32 cellular contexts compared by ENCODE assay signal in the genomic region with DNA sequence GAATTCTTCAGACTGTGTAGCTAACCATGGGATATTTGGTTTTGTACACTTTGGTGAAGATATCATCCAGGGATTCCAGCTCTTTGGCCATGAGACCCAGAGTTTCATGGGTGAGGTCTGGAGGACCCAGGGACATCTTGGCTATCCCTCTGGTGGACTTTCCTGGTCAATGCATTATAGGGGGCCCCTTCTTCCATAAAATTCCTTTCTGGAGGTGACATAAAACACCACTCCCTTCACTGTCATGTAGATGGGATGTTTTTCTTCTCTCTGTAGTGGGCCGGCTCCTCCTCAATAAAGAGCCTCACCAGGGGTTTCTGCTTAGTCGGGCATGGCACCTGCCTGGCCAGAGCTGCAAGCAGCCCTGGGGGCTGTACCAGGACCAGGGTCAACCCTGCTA. TPM values are rescaled to one million over a fixed set of nuclear protein-coding genes. Genes with fewer than 3 reads are reported as not detected.
DNase-seq lines count a peak whose midpoint lies in the region; ATAC-seq, FAIRE-seq and TF ChIP-seq lines count a peak whose summit lies in the region.
"Had no signal": no experiment of that assay in that cellular context is flagged by ENCODE, and none has a peak within 500 bp of the region (broad histone marks: within the 10 kb centered on the region; RNA-seq: fewer than 3 reads in every experiment).

No MANE protein-coding gene starts in this region.

- CTCF ChIA-PET in A549 (lab: Yijun Ruan, JAX): interaction anchor here (0.9 to 1.4 kb wide), 2 partner anchors 62 to 137 kb away, joined by 3 read pairs; partner anchors contain the start of gene MKNK1
- CTCF ChIA-PET in naive thymus-derived CD4-positive, alpha-beta T cell (lab: Charles Lee): no interaction called here

- intact Hi-C loops in naive thymus-derived CD4-positive, alpha-beta T cell (cut with micrococcal nuclease): loop anchor here in 1 of 2 donors (5.0 kb wide), 2 partner anchors 49 to 134 kb away; partner anchors contain the start of gene MOB3C

- no peak overlapping the region for H3K4me3 Mint-ChIP-seq in activated T-helper 17 cell treated with anti-CD3 and anti-CD28 coated beads, Interleukin-2, amount 50 U/mL, for 72 hours
- peak overlapping the region in 6 of 10 donors; percentile 14 to 89 (median 86) for H3K4me3 Mint-ChIP-seq in naive thymus-derived CD4-positive, alpha-beta T cell

- 100% methylated on average over 1 of the region's 2 CpGs for WGBS in A549 (ENCODE audit: missing lambda C conversion rate)

- peaks cover 16% of the 10 kb centered on the region for H3K4me1 ChIP-seq in A549
- H3K4me1 ChIP-seq in naive thymus-derived CD4-positive, alpha-beta T cell (ENCODE audit: control insufficient read depth in 2 of 2, insufficient read depth in 2 of 2, low read length in 2 of 2): peaks cover 12 to 21% of the 10 kb centered on the region in 2 donors
- H3K4me1 ChIP-seq in effector memory CD4-positive, alpha-beta T cell (ENCODE audit: control insufficient read depth, insufficient read depth, low read length, poor library complexity, severe bottlenecking): peaks cover 14% of the 10 kb centered on the region

- H3K27ac ChIP-seq in A549: no peak overlapping the region
- H3K27ac ChIP-seq in naive thymus-derived CD4-positive, alpha-beta T cell (ENCODE audit: low read depth, low read length): no peak overlapping the region
- no peak overlapping the region for H3K27ac ChIP-seq in effector memory CD4-positive, alpha-beta T cell (ENCODE audit: insufficient read depth, low read length, poor library complexity, severe bottlenecking)
- H3K27ac ChIP-seq: BLaER1 had no signal

- TF ChIP-seq RAD21 in A549 (conservative IDR thresholded peaks at IDR 0.05 in 1 of 2, IDR thresholded peaks at IDR 0.05 in 1 of 2): no peak

- peak overlapping the region; percentile 93; the same call in 1 of the 3 replicates for H3K4me2 ChIP-seq in A549
- H3K4me2 ChIP-seq: smooth muscle cell had no signal

- no peak for ATAC-seq in A549
- ATAC-seq in activated T-helper 17 cell treated with anti-CD3 and anti-CD28 coated beads, Interleukin-2, amount 50 U/mL, for 72 hours (replicated peaks): no peak
- no peak for ATAC-seq in naive thymus-derived CD4-positive, alpha-beta T cell
- ATAC-seq in HG03175 (IDR thresholded peaks at IDR 0.05; ENCODE audit: unreplicated experiment): no peak
- ATAC-seq: left cardiac atrium, SK-N-SH treated with all-trans-retinoic acid at 6 μM for 48 hours had no signal

- TF ChIP-seq CTCF in A549 (IDR thresholded peaks at IDR 0.05): no peak

- no peaks in the 10 kb centered on the region for H3K9me3 ChIP-seq in A549
- no peaks in the 10 kb centered on the region for H3K9me3 ChIP-seq in naive thymus-derived CD4-positive, alpha-beta T cell (ENCODE audit: control insufficient read depth in 2 of 3, low read length in 3 of 3)
- no peaks in the 10 kb centered on the region for H3K9me3 ChIP-seq in effector memory CD4-positive, alpha-beta T cell (ENCODE audit: control insufficient read depth, low read length)
- H3K9me3 ChIP-seq: BLaER1 had no signal

- POLR2A ChIA-PET in A549 (lab: Yijun Ruan, JAX): no interaction called here
- POLR2A ChIA-PET in naive thymus-derived CD4-positive, alpha-beta T cell (lab: Charles Lee): interaction anchor here (0.9 kb wide), 1 partner anchor 49 kb away, joined by 3 read pairs; the partner anchor contains the start of gene MOB3C

- H3K9me3 Mint-ChIP-seq in activated T-helper 17 cell treated with anti-CD3 and anti-CD28 coated beads, Interleukin-2, amount 50 U/mL, for 72 hours: no peaks in the 10 kb centered on the region
- no peaks in the 10 kb centered on the region for H3K9me3 Mint-ChIP-seq in naive thymus-derived CD4-positive, alpha-beta T cell
- H3K9me3 Mint-ChIP-seq: activated B cell treated with CpG ODN at 0.5 μM for 24 hours had no signal

- H3K36me3 ChIP-seq in H7 (replicated peaks; ENCODE audit: control insufficient read depth, insufficient read depth, low read length): peaks cover 6% of the 10 kb centered on the region; the same call in 1 of the 2 replicates
- H3K36me3 ChIP-seq in naive thymus-derived CD4-positive, alpha-beta T cell (ENCODE audit: control insufficient read depth in 2 of 3, insufficient read depth in 3 of 3, low read length in 3 of 3): peaks cover 4 to 19% (median 9%) of the 10 kb centered on the region in 3 experiments
- peaks cover 8% of the 10 kb centered on the region for H3K36me3 ChIP-seq in effector memory CD4-positive, alpha-beta T cell (ENCODE audit: control insufficient read depth, insufficient read depth, low read length)

- FAIRE-seq in A549 (lab: Jason Lieb, UNC): no peak
- FAIRE-seq: GM12891, urothelium cell line had no signal

- peaks cover 15% of the 10 kb centered on the region for H3K4me1 Mint-ChIP-seq in activated T-helper 17 cell treated with anti-CD3 and anti-CD28 coated beads, Interleukin-2, amount 50 U/mL, for 72 hours
- H3K4me1 Mint-ChIP-seq in naive thymus-derived CD4-positive, alpha-beta T cell: peaks cover 16 to 30% (median 23%) of the 10 kb centered on the region in 7 donors

- no peak for TF ChIP-seq EP300 in A549 (IDR thresholded peaks at IDR 0.05)

- TF ChIP-seq POLR2A in A549 (IDR thresholded peaks at IDR 0.05; ENCODE audit: low read length): no peak

- H3K27me3 Mint-ChIP-seq in activated T-helper 17 cell treated with anti-CD3 and anti-CD28 coated beads, Interleukin-2, amount 50 U/mL, for 72 hours: no peaks in the 10 kb centered on the region
- no peaks in the 10 kb centered on the region for H3K27me3 Mint-ChIP-seq in naive thymus-derived CD4-positive, alpha-beta T cell
- H3K27me3 Mint-ChIP-seq: activated B cell treated with CpG ODN at 0.5 μM for 24 hours had no signal

- no peaks in the 10 kb centered on the region; the same call in 1 of the 2 replicates for H3K27me3 ChIP-seq in H7 (ENCODE audit: control insufficient read depth, insufficient read depth, low read length)
- H3K27me3 ChIP-seq in naive thymus-derived CD4-positive, alpha-beta T cell (ENCODE audit: control insufficient read depth in 2 of 2, insufficient read depth in 2 of 2, low read length in 2 of 2): no peaks in the 10 kb centered on the region
- no peaks in the 10 kb centered on the region for H3K27me3 ChIP-seq in effector memory CD4-positive, alpha-beta T cell (replicated peaks; ENCODE audit: control insufficient read depth, insufficient read depth, low read length, poor library complexity, severe bottlenecking)
- H3K27me3 ChIP-seq: BLaER1 had no signal

- H3K4me3 ChIP-seq in A549 (no peak overlapping the region), H7 (ENCODE audit: insufficient read depth, low read depth, low read length) (no peak overlapping the region)
- H3K4me3 ChIP-seq in naive thymus-derived CD4-positive, alpha-beta T cell (ENCODE audit: low read length): no peak overlapping the region
- H3K4me3 ChIP-seq in effector memory CD4-positive, alpha-beta T cell (ENCODE audit: insufficient read depth, low read depth, low read length, poor library complexity, severe bottlenecking): no peak overlapping the region
- H3K4me3 ChIP-seq: BLaER1, smooth muscle cell had no signal

- peak overlapping the region; percentile 70 for H3K27ac Mint-ChIP-seq in activated T-helper 17 cell treated with anti-CD3 and anti-CD28 coated beads, Interleukin-2, amount 50 U/mL, for 72 hours
- peak overlapping the region in 1 of 9 donors; percentile 72 for H3K27ac Mint-ChIP-seq in naive thymus-derived CD4-positive, alpha-beta T cell
- H3K27ac Mint-ChIP-seq: activated B cell treated with CpG ODN at 0.5 μM for 24 hours had no signal

- DNase-seq in A549 (ENCODE audit: low read depth in 1 of 2, low spot score in 1 of 2): no peak
- DNase-seq in H7: peak; percentile 51
- DNase-seq in naive thymus-derived CD4-positive, alpha-beta T cell: no peak
- DNase-seq in effector memory CD4-positive, alpha-beta T cell: no peak
- no peak for DNase-seq in dermis blood vessel endothelial cell
- DNase-seq in ecto neural progenitor cell (ENCODE audit: low spot score): no peak
- DNase-seq: activated B cell treated with CpG ODN at 0.5 μM for 24 hours; activated CD4-positive, alpha-beta T cell treated with anti-CD3 and anti-CD28 coated beads, Interleukin-2, amount 50 U/mL, for 48 hours; activated CD8-positive, alpha-beta memory T cell treated with anti-CD3 and anti-CD28 coated beads, Interleukin-2, amount 50 U/mL, for 48 hours; activated naive CD4-positive, alpha-beta T cell; anterior cingulate cortex; Calu3; caudate nucleus; glutamatergic neuron; KBM-7; left cardiac atrium; mammary epithelial cell; MM.1S; NCI-H1436 treated with DMSO at 0.1 percent for 48 hours; retina; stimulated activated CD4-positive, alpha-beta T cell treated with anti-CD3 and anti-CD28 coated beads, Interleukin-2, amount 100 ng/mL, for 24 hours had no signal

- H3K36me3 Mint-ChIP-seq in activated T-helper 17 cell treated with anti-CD3 and anti-CD28 coated beads, Interleukin-2, amount 50 U/mL, for 72 hours (ENCODE audit: low read depth): peaks cover 25% of the 10 kb centered on the region
- H3K36me3 Mint-ChIP-seq in naive thymus-derived CD4-positive, alpha-beta T cell: peaks cover 6 to 20% (median 16%) of the 10 kb centered on the region in 5 donors

RNA-seq across cellular contexts. Expression of gene ATPAF1, which starts 2.2 kb away (rescaled TPM):
- 63.7 and 74.1 TPM in 2 replicates for polyA plus RNA-seq in A549 (2011; rRNA removed)
- 27.3 and 30.6 TPM in 2 replicates for polyA plus RNA-seq in A549 (2012; cell fraction: cytosol; rRNA removed)
- polyA plus RNA-seq in A549 (2012; cell fraction: nucleus; rRNA removed): 11.9 and 13.1 TPM in 2 replicates
- polyA plus RNA-seq in A549 (2017; fragmentation: RNase III; extraction: RNeasy Plus Mini Kit Qiagen cat#74134 plus additional on column Dnase treatment): 28.9 to 33.9 TPM (median 31.7 TPM) in 3 replicates
- 19.8 and 29.7 TPM in 2 replicates for polyA minus RNA-seq in A549 (2011; rRNA and poly(A)+ RNA removed)
- 105 and 112 TPM in 2 replicates for total RNA-seq in H7 (2014; rRNA removed; shearing (Covaris generic))
- total RNA-seq in activated T-helper 17 cell treated with anti-CD3 and anti-CD28 coated beads, Interleukin-2, amount 50 U/mL, for 72 hours: 10 to 100 TPM; 33.4 to 42.6 TPM
- 10 to 100 TPM; 17.3 to 49.5 (median 28.6) TPM for total RNA-seq in naive thymus-derived CD4-positive, alpha-beta T cell
- polyA plus RNA-seq in naive thymus-derived CD4-positive, alpha-beta T cell: 10 to 100 TPM; 78.1 to 82.2 TPM
- 36.2 and 42.3 TPM in 2 replicates for total RNA-seq in dermis blood vessel endothelial cell

RNA-seq across cellular contexts. Expression of gene TEX38, which starts 5.7 kb away (rescaled TPM):
- 0.12 TPM in 1 of 2 replicates, not detected in the other for polyA plus RNA-seq in A549 (2011; rRNA removed)
- 0.05 TPM in 1 of 2 replicates, not detected in the other for polyA plus RNA-seq in A549 (2012; cell fraction: cytosol; rRNA removed)
- 0.14 and 0.34 TPM in 2 replicates for polyA plus RNA-seq in A549 (2012; cell fraction: nucleus; rRNA removed)
- not detected in 3 replicates for polyA plus RNA-seq in A549 (2017; fragmentation: RNase III; extraction: RNeasy Plus Mini Kit Qiagen cat#74134 plus additional on column Dnase treatment)
- polyA minus RNA-seq in A549 (2011; rRNA and poly(A)+ RNA removed): not detected in 2 replicates
- total RNA-seq in H7 (2014; rRNA removed; shearing (Covaris generic)): not detected in 2 replicates
- under 1 TPM in 1 of 2 donors, not detected in 1; 0.26 TPM for total RNA-seq in activated T-helper 17 cell treated with anti-CD3 and anti-CD28 coated beads, Interleukin-2, amount 50 U/mL, for 72 hours
- total RNA-seq in naive thymus-derived CD4-positive, alpha-beta T cell: under 1 TPM in 1 of 5 experiments, not detected in 4; 0.49 TPM
- polyA plus RNA-seq in naive thymus-derived CD4-positive, alpha-beta T cell: under 1 TPM in 1 of 2 donors, not detected in 1; 0.32 TPM
- 0.34 TPM in 1 of 2 replicates, not detected in the other for total RNA-seq in dermis blood vessel endothelial cell
- total RNA-seq: activated B cell treated with CpG ODN at 0.5 μM for 24 hours, Calu3, dermis microvascular lymphatic vessel endothelial cell, mammary epithelial cell, NCI-H460, OCI-LY7, osteoblast, smooth muscle cell had no signal
- polyA plus RNA-seq: mammary epithelial cell, smooth muscle cell had no signal

RNA-seq across cellular contexts. Expression of gene MOB3C, which starts 49.4 kb away (rescaled TPM):
- polyA plus RNA-seq in A549 (2011; rRNA removed) (2.6 and 3.8 TPM in 2 replicates), A549 (2017; fragmentation: RNase III; extraction: RNeasy Plus Mini Kit Qiagen cat#74134 plus additional on column Dnase treatment) (2.4 to 2.9 TPM (median 2.7 TPM) in 3 replicates)
- 2.2 and 3.6 TPM in 2 replicates for polyA plus RNA-seq in A549 (2012; cell fraction: cytosol; rRNA removed)
- 5.1 and 6.5 TPM in 2 replicates for polyA plus RNA-seq in A549 (2012; cell fraction: nucleus; rRNA removed)
- polyA minus RNA-seq in A549 (2011; rRNA and poly(A)+ RNA removed): 3.4 and 3.6 TPM in 2 replicates
- 1.3 and 3.4 TPM in 2 replicates for total RNA-seq in H7 (2014; rRNA removed; shearing (Covaris generic))
- 10 to 100 TPM; 13.7 to 20.9 TPM for total RNA-seq in activated T-helper 17 cell treated with anti-CD3 and anti-CD28 coated beads, Interleukin-2, amount 50 U/mL, for 72 hours
- 10 to 100 TPM; 12.1 to 25.8 (median 25.2) TPM for total RNA-seq in naive thymus-derived CD4-positive, alpha-beta T cell
- polyA plus RNA-seq in naive thymus-derived CD4-positive, alpha-beta T cell: 10 to 100 TPM in 1 of 2 donors, 1 to 10 TPM in 1; 9.3 to 21.7 TPM
- 13.4 and 19.6 TPM in 2 replicates for total RNA-seq in dermis blood vessel endothelial cell

RNA-seq across cellular contexts. Expression of gene EFCAB14, which starts 52.9 kb away (rescaled TPM):
- polyA plus RNA-seq in A549 (2011; rRNA removed): 41.4 and 42.9 TPM in 2 replicates
- polyA plus RNA-seq in A549 (2012; cell fraction: cytosol; rRNA removed): 8.6 and 10.5 TPM in 2 replicates
- polyA plus RNA-seq in A549 (2012; cell fraction: nucleus; rRNA removed): 6.5 and 7.9 TPM in 2 replicates
- 16.7 to 18.5 TPM (median 18.0 TPM) in 3 replicates for polyA plus RNA-seq in A549 (2017; fragmentation: RNase III; extraction: RNeasy Plus Mini Kit Qiagen cat#74134 plus additional on column Dnase treatment)
- 22.8 and 25.7 TPM in 2 replicates for polyA minus RNA-seq in A549 (2011; rRNA and poly(A)+ RNA removed)
- total RNA-seq in H7 (2014; rRNA removed; shearing (Covaris generic)): 43.3 and 57.8 TPM in 2 replicates
- total RNA-seq in activated T-helper 17 cell treated with anti-CD3 and anti-CD28 coated beads, Interleukin-2, amount 50 U/mL, for 72 hours: 10 to 100 TPM; 45.6 to 53.8 TPM
- 10 to 100 TPM; 64.5 to 98.2 (median 89.5) TPM for total RNA-seq in naive thymus-derived CD4-positive, alpha-beta T cell
- polyA plus RNA-seq in naive thymus-derived CD4-positive, alpha-beta T cell: 100 to 1,000 TPM; 102 to 130 TPM
- 90.7 and 155 TPM in 2 replicates for total RNA-seq in dermis blood vessel endothelial cell
